In genomic region chr9:72280913-72281500, GRCh38 we compare ENCODE assay signal across 8 cellular contexts.
DNase-seq lines count a peak whose midpoint lies in the region; ATAC-seq, FAIRE-seq and TF ChIP-seq lines count a peak whose summit lies in the region.

No MANE protein-coding gene starts in this region.

- no peaks in the 10 kb centered on the region for H3K9me3 ChIP-seq in osteoblast (ENCODE audit: low read depth, low read length)
- no peaks in the 10 kb centered on the region for H3K9me3 ChIP-seq in tibial artery

- DNase-seq in EH (ENCODE audit: low read depth) (peak; percentile 72), SHP77 treated with DMSO at 0.1 percent for 48 hours (lab: John Stamatoyannopoulos, UW) (peak; percentile 9), frontal cortex (ENCODE audit: low spot score in 2 of 2) (peak; percentile 12 to 63), osteoblast (ENCODE audit: insufficient read length, low spot score, missing footprints) (peak; percentile 76), tibial artery (peak; percentile 56 to 80)
- peak; percentile 56 for DNase-seq in Jurkat, Clone E6-1 (ENCODE audit: low read depth, low spot score)
- peak; percentile 51 for DNase-seq in activated T-helper 9 cell treated with anti-CD3 and anti-CD28 coated beads, Interleukin-2, amount 50 U/mL, for 16 hours (ENCODE audit: low read depth)

- peak; percentile 88 for ATAC-seq in GM21529 (IDR thresholded peaks at IDR 0.05; ENCODE audit: unreplicated experiment)

- H3K79me2 ChIP-seq in osteoblast (ENCODE audit: insufficient read depth, low read length) = no peaks in the 10 kb centered on the region

- H3K27me3 ChIP-seq in osteoblast (ENCODE audit: insufficient read depth, low read length) = peaks cover 7% of the 10 kb centered on the region
- H3K27me3 ChIP-seq in tibial artery = no peaks in the 10 kb centered on the region

- TF ChIP-seq CTCF in osteoblast (IDR thresholded peaks at IDR 0.05; ENCODE audit: extremely low read depth, low read depth, low read length) (peak; percentile 98), tibial artery (IDR thresholded peaks at IDR 0.05) (peak; percentile 87 to 92)

- intact Hi-C loops in tibial artery (cut with DNase I; ENCODE audit: low total_unique reads) = loop anchor here (5.0 kb wide), 1 partner anchor 541 kb away; no protein-coding TSS in a partner anchor

- no peak overlapping the region for H3K4me3 ChIP-seq in Jurkat, Clone E6-1 (ENCODE audit: low read length)
- H3K4me3 ChIP-seq in osteoblast (ENCODE audit: insufficient read depth, low read length) = no peak overlapping the region
- H3K4me3 ChIP-seq in tibial artery = no peak overlapping the region

- FAIRE-seq in frontal cortex (lab: Jason Lieb, UNC) = no peak

- H3K36me3 ChIP-seq in osteoblast (ENCODE audit: insufficient read depth, low read length) (no peaks in the 10 kb centered on the region), tibial artery (no peaks in the 10 kb centered on the region)

- H2AFZ ChIP-seq in osteoblast (ENCODE audit: low read length) = no peak overlapping the region

- no peak overlapping the region for H3K27ac ChIP-seq in osteoblast (ENCODE audit: low read depth, low read length)
- H3K27ac ChIP-seq in tibial artery = no peak overlapping the region

- no peaks in the 10 kb centered on the region for H4K20me1 ChIP-seq in osteoblast (ENCODE audit: insufficient read depth, low read length)

- H3K4me2 ChIP-seq in osteoblast (ENCODE audit: insufficient read depth, low read length) = no peak overlapping the region

- H3K4me1 ChIP-seq in osteoblast (ENCODE audit: insufficient read depth, low read length) (no peaks in the 10 kb centered on the region), tibial artery (no peaks in the 10 kb centered on the region)

Comparison
In these comparisons a context has a peak if more than half of its experiments do, and no peak if none do; other contexts are left out.
1. DNase-seq: peak in every context shown above with its lines; median percentile 76 in osteoblast; 72 in EH; 68 in tibial artery; 56 in Jurkat, Clone E6-1; 51 in activated T-helper 9 cell treated with anti-CD3 and anti-CD28 coated beads, Interleukin-2, amount 50 U/mL, for 16 hours; 38 in frontal cortex; 9 in SHP77 treated with DMSO at 0.1 percent for 48 hours.